In genomic region chr5:52909192-52909591, GRCh38 we compare ENCODE assay signal across 19 cellular contexts.
A peak's percentile ranks its signal among the peaks of the same experiment; 100 is the strongest.
DNase-seq lines count a peak whose midpoint lies in the region; ATAC-seq and TF ChIP-seq lines count a peak whose summit lies in the region.
"Had no signal": no experiment of that assay in that cellular context is flagged by ENCODE, and none has a peak within 500 bp of the region (broad histone marks: within the 10 kb centered on the region; RNA-seq: fewer than 3 reads in every experiment).

No MANE protein-coding gene starts in this region.

- H3K27ac ChIP-seq in prostate gland, result peak overlapping the region; percentile 9 to 32
- no peak overlapping the region for H3K27ac ChIP-seq in Karpas-422 (ENCODE audit: low read length)
- H3K27ac ChIP-seq: C4-2B, KMS-11 had no signal

- H3K9me3 ChIP-seq in BE2C, result no peaks in the 10 kb centered on the region
- no peaks in the 10 kb centered on the region for H3K9me3 ChIP-seq in prostate gland
- H3K9me3 ChIP-seq in Karpas-422 (ENCODE audit: low read length), result no peaks in the 10 kb centered on the region
- H3K9me3 ChIP-seq: vagina had no signal

- no peaks in the 10 kb centered on the region for H3K27me3 ChIP-seq in BE2C
- no peaks in the 10 kb centered on the region for H3K27me3 ChIP-seq in prostate gland (replicated peaks; ENCODE audit: insufficient read depth)
- no peaks in the 10 kb centered on the region for H3K27me3 ChIP-seq in Karpas-422 (ENCODE audit: low read length)
- H3K27me3 ChIP-seq: vagina had no signal

- H3K9me2 ChIP-seq in Karpas-422 (replicated peaks; ENCODE audit: insufficient read depth, low read length), result no peaks in the 10 kb centered on the region

- ATAC-seq in HG02642 (IDR thresholded peaks at IDR 0.05; ENCODE audit: poor library complexity, unreplicated experiment), result no peak
- ATAC-seq in activated CD8-positive, alpha-beta T cell treated with anti-CD3 and anti-CD28 coated beads, Interleukin-2, amount 10 ng/mL, durations not matched to agents 7 days and 5 days, result no peak

- H3K27ac Mint-ChIP-seq in activated CD8-positive, alpha-beta T cell treated with anti-CD3 and anti-CD28 coated beads, Interleukin-2, amount 10 ng/mL, durations not matched to agents 7 days and 5 days, result no peak overlapping the region
- H3K27ac Mint-ChIP-seq: activated CD4-positive, alpha-beta T cell treated with anti-CD3 and anti-CD28 coated beads, Interleukin-2, amount 10 ng/mL, durations not matched to agents 24 days and 14 days; stimulated activated naive CD8-positive, alpha-beta T cell treated with anti-CD3 and anti-CD28 coated beads, Interleukin-15, Interleukin-2, amounts not matched to agents 100 ng/mL and 50 ng/mL, for 24 hours had no signal

- no peak for TF ChIP-seq POLR2A in prostate gland (IDR thresholded peaks at IDR 0.05)

- H3K4me1 ChIP-seq in BE2C, result peaks cover 10% of the 10 kb centered on the region
- H3K4me1 ChIP-seq in prostate gland (replicated peaks), result no peaks in the 10 kb centered on the region
- no peaks in the 10 kb centered on the region for H3K4me1 ChIP-seq in Karpas-422 (ENCODE audit: low read length)
- H3K4me1 ChIP-seq: vagina had no signal

- POLR2A ChIA-PET in activated CD8-positive, alpha-beta T cell treated with anti-CD3 and anti-CD28 coated beads, Interleukin-2, amount 10 ng/mL, durations not matched to agents 7 days and 5 days (lab: Charles Lee), result no interaction called here

- no peaks in the 10 kb centered on the region for H3K79me2 ChIP-seq in Karpas-422 (ENCODE audit: low read length)

- peaks cover 13% of the 10 kb centered on the region for H3K4me1 Mint-ChIP-seq in activated CD8-positive, alpha-beta T cell treated with anti-CD3 and anti-CD28 coated beads, Interleukin-2, amount 10 ng/mL, durations not matched to agents 7 days and 5 days (ENCODE audit: low read depth)

- H3K9me3 Mint-ChIP-seq in activated CD8-positive, alpha-beta T cell treated with anti-CD3 and anti-CD28 coated beads, Interleukin-2, amount 10 ng/mL, durations not matched to agents 7 days and 5 days (ENCODE audit: insufficient read depth), result no peaks in the 10 kb centered on the region
- H3K9me3 Mint-ChIP-seq: activated CD4-positive, alpha-beta T cell treated with anti-CD3 and anti-CD28 coated beads, Interleukin-2, amount 10 ng/mL, durations not matched to agents 24 days and 14 days; stimulated activated naive CD8-positive, alpha-beta T cell treated with anti-CD3 and anti-CD28 coated beads, Interleukin-15, Interleukin-2, amounts not matched to agents 100 ng/mL and 50 ng/mL, for 24 hours had no signal

- no peaks in the 10 kb centered on the region for H3K27me3 Mint-ChIP-seq in activated CD8-positive, alpha-beta T cell treated with anti-CD3 and anti-CD28 coated beads, Interleukin-2, amount 10 ng/mL, durations not matched to agents 7 days and 5 days (ENCODE audit: low read depth)
- H3K27me3 Mint-ChIP-seq: activated CD4-positive, alpha-beta T cell treated with anti-CD3 and anti-CD28 coated beads, Interleukin-2, amount 10 ng/mL, durations not matched to agents 24 days and 14 days; stimulated activated naive CD8-positive, alpha-beta T cell treated with anti-CD3 and anti-CD28 coated beads, Interleukin-15, Interleukin-2, amounts not matched to agents 100 ng/mL and 50 ng/mL, for 24 hours had no signal

- intact Hi-C loops in prostate gland (cut with DNase I), result no loop called here

- no peak overlapping the region for H3K4me2 ChIP-seq in Karpas-422 (ENCODE audit: low read depth, low read length, poor library complexity, severe bottlenecking)
- H3K4me2 ChIP-seq: KMS-11 had no signal

- no peaks in the 10 kb centered on the region for H4K20me1 ChIP-seq in Karpas-422 (ENCODE audit: insufficient read depth, low read depth, low read length)

- peaks cover 3% of the 10 kb centered on the region for H3K36me3 Mint-ChIP-seq in activated CD8-positive, alpha-beta T cell treated with anti-CD3 and anti-CD28 coated beads, Interleukin-2, amount 10 ng/mL, durations not matched to agents 7 days and 5 days (ENCODE audit: low read depth)

- no peak overlapping the region for H3K4me3 Mint-ChIP-seq in activated CD8-positive, alpha-beta T cell treated with anti-CD3 and anti-CD28 coated beads, Interleukin-2, amount 10 ng/mL, durations not matched to agents 7 days and 5 days
- H3K4me3 Mint-ChIP-seq: activated CD4-positive, alpha-beta T cell treated with anti-CD3 and anti-CD28 coated beads, Interleukin-2, amount 10 ng/mL, durations not matched to agents 24 days and 14 days; stimulated activated naive CD8-positive, alpha-beta T cell treated with anti-CD3 and anti-CD28 coated beads, Interleukin-15, Interleukin-2, amounts not matched to agents 100 ng/mL and 50 ng/mL, for 24 hours had no signal

- no peak overlapping the region for H3K4me3 ChIP-seq in BE2C (ENCODE audit: low read depth, low read length)
- no peak overlapping the region for H3K4me3 ChIP-seq in prostate gland
- no peak overlapping the region for H3K4me3 ChIP-seq in Karpas-422 (ENCODE audit: low read length)
- H3K4me3 ChIP-seq: vagina had no signal

- DNase-seq in BE2C (peak; percentile 20), amniotic epithelial cell (ENCODE audit: low read depth) (peak; percentile 73), iris pigment epithelial cell (ENCODE audit: low read depth) (peak; percentile 33), prostate gland (ENCODE audit: low spot score) (no peak), midbrain (lab: John Stamatoyannopoulos, UW) (no peak), Karpas-422 (no peak)
- DNase-seq in activated CD8-positive, alpha-beta T cell treated with anti-CD3 and anti-CD28 coated beads, Interleukin-2, amount 10 ng/mL, durations not matched to agents 7 days and 5 days, result no peak
- DNase-seq: activated CD4-positive, alpha-beta T cell treated with anti-CD3 and anti-CD28 coated beads, Interleukin-2, amount 10 ng/mL, durations not matched to agents 24 days and 14 days; activated gamma-delta T cell; amygdala; cerebellar nuclear complex; islet precursor cell; NCI-H2029 treated with DMSO at 0.1 percent for 48 hours; stimulated activated CD4-positive, alpha-beta T cell treated with anti-CD3 and anti-CD28 coated beads, Interleukin-1b, Interleukin-23, amount 100 ng/mL, for 48 hours had no signal

- no peak overlapping the region for H3K9ac ChIP-seq in Karpas-422 (ENCODE audit: low read length)
- H3K9ac ChIP-seq: KMS-11 had no signal

- no peaks in the 10 kb centered on the region for H3K36me3 ChIP-seq in BE2C
- no peaks in the 10 kb centered on the region for H3K36me3 ChIP-seq in prostate gland
- H3K36me3 ChIP-seq in Karpas-422 (ENCODE audit: insufficient read depth, low read length), result no peaks in the 10 kb centered on the region
- H3K36me3 ChIP-seq: vagina had no signal

- TF ChIP-seq CTCF in BE2C (IDR thresholded peaks at IDR 0.05; ENCODE audit: low read depth, low read length), result no peak
- no peak for TF ChIP-seq CTCF in prostate gland (IDR thresholded peaks at IDR 0.05)

- CTCF ChIA-PET in activated CD8-positive, alpha-beta T cell treated with anti-CD3 and anti-CD28 coated beads, Interleukin-2, amount 10 ng/mL, durations not matched to agents 7 days and 5 days (lab: Charles Lee), result interaction anchor here (1.0 to 1.2 kb wide), 3 partner anchors 99 to 251 kb away, joined by 3 to 5 read pairs (median 4); no protein-coding TSS in a partner anchor

- H2AFZ ChIP-seq in Karpas-422 (ENCODE audit: low read length), result no peak overlapping the region

- WGBS in prostate gland, result 23% methylated on average over 1 of the region's 1 CpG

Comparison
In these comparisons a context has a peak if more than half of its experiments do, and no peak if none do; other contexts are left out.
1. DNase-seq: peak in BE2C (single experiment), amniotic epithelial cell (single experiment) and iris pigment epithelial cell (single experiment); none in prostate gland (single experiment), midbrain (single experiment), Karpas-422 (single experiment) and activated CD8-positive, alpha-beta T cell treated with anti-CD3 and anti-CD28 coated beads, Interleukin-2, amount 10 ng/mL, durations not matched to agents 7 days and 5 days (single experiment).